ENCODE assay signal across 8 cellular contexts in the genomic region with DNA sequence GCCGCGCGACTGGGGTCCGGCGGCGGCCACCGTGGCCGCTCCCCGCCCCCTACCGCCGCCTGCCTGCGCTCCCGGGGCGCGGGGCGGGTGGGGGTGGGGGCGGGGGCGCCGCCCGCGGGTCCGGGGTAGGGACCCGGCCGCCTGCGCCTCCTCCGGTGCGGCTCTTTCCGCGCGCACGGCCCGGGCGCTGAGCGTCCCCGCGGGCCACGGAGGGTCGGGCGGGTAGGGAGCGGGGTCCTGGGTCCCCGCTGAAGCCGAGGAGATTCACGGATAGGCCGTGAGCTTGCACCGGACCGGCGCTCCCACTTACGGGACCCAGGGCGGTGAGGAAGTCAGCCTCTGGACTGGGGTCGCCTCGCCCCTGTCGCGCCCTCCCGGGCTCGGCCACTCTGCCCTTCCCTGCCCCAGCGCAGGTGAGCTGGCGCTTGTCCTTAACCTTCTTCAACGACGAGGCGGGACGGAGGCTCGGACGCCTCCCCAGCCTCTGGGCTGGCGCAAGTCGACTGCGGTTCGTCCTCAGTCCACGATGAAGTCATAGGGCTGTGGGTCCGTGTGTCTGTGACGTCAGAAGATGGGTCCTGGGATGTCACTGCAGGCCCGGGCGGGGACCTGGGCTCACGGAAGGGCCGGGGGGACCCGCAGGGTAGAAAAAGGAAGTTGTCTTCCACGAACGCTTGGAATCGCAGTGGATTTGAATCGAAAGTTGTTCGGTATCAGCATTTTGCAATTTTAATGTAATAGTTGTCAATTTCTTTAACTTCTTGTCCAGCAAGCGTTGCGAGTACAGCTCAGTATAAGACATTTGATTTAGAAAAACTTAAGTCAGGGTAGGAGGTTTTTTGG. TPM values are rescaled to one million over a fixed set of nuclear protein-coding genes. Genes with fewer than 3 reads are reported as not detected.
DNase-seq lines count a peak whose midpoint lies in the region; ATAC-seq and TF ChIP-seq lines count a peak whose summit lies in the region.

No MANE protein-coding gene starts in this region.

- H3K36me3 ChIP-seq in HUES6 (ENCODE audit: control insufficient read depth, insufficient read depth, low read length): no peaks in the 10 kb centered on the region

- intact Hi-C loops in activated T-helper 2 cell treated with anti-CD3 and anti-CD28 coated beads, Interferon-gamma antibody, Interleukin-2, Interleukin-4, amounts not matched to agents 10 μg/mL and 5 μg/mL and 100 μg/mL, durations not matched to agents 14 hours and 24 hours and 36 hours (cut with micrococcal nuclease): loop anchor here (1.0 to 10.0 kb wide), 7 partner anchors 58 to 313 kb away; a partner anchor contains a TSS
- intact Hi-C loops in natural killer cell (cut with micrococcal nuclease): loop anchor here (1.0 to 10.0 kb wide), 4 partner anchors 33 to 217 kb away; a partner anchor contains a TSS

- peak overlapping the region; percentile 86 for H3K4me3 Mint-ChIP-seq in activated T-helper 2 cell treated with anti-CD3 and anti-CD28 coated beads, Interferon-gamma antibody, Interleukin-2, Interleukin-4, amounts not matched to agents 10 μg/mL and 5 μg/mL and 100 μg/mL, durations not matched to agents 14 hours and 24 hours and 36 hours (ENCODE audit: low read depth)
- peak overlapping the region; percentile 92 for H3K4me3 Mint-ChIP-seq in natural killer cell

- H3K4me1 Mint-ChIP-seq in activated T-helper 2 cell treated with anti-CD3 and anti-CD28 coated beads, Interferon-gamma antibody, Interleukin-2, Interleukin-4, amounts not matched to agents 10 μg/mL and 5 μg/mL and 100 μg/mL, durations not matched to agents 14 hours and 24 hours and 36 hours (ENCODE audit: low read depth): peaks cover 48% of the 10 kb centered on the region
- H3K4me1 Mint-ChIP-seq in natural killer cell: peaks cover 41 to 46% of the 10 kb centered on the region in 2 donors

- peaks cover 13% of the 10 kb centered on the region for H3K4me1 ChIP-seq in HUES6 (ENCODE audit: control insufficient read depth, insufficient read depth, low read length)

- H3K9ac ChIP-seq in HUES6 (ENCODE audit: low read length): peak overlapping the region; percentile 68

- H3K36me3 Mint-ChIP-seq in activated T-helper 2 cell treated with anti-CD3 and anti-CD28 coated beads, Interferon-gamma antibody, Interleukin-2, Interleukin-4, amounts not matched to agents 10 μg/mL and 5 μg/mL and 100 μg/mL, durations not matched to agents 14 hours and 24 hours and 36 hours (ENCODE audit: low read depth): peaks cover 16% of the 10 kb centered on the region
- no peaks in the 10 kb centered on the region for H3K36me3 Mint-ChIP-seq in natural killer cell

- TF ChIP-seq CTCF in natural killer cell (IDR thresholded peaks at IDR 0.05): no peak

- H3K27me3 ChIP-seq in HUES6 (ENCODE audit: control insufficient read depth, insufficient read depth, low read length): no peaks in the 10 kb centered on the region

- no peaks in the 10 kb centered on the region for H3K27me3 Mint-ChIP-seq in activated T-helper 2 cell treated with anti-CD3 and anti-CD28 coated beads, Interferon-gamma antibody, Interleukin-2, Interleukin-4, amounts not matched to agents 10 μg/mL and 5 μg/mL and 100 μg/mL, durations not matched to agents 14 hours and 24 hours and 36 hours (ENCODE audit: low read depth)
- no peaks in the 10 kb centered on the region for H3K27me3 Mint-ChIP-seq in natural killer cell (ENCODE audit: low read depth in 2 of 2)

- ATAC-seq in GM21447 (IDR thresholded peaks at IDR 0.05; ENCODE audit: unreplicated experiment) (peak; percentile 43), natural killer cell (peak; percentile 18 to 54 (median 43))
- ATAC-seq in stimulated activated naive CD8-positive, alpha-beta T cell treated with anti-CD3 and anti-CD28 coated beads, Interleukin-15, Interleukin-2, amounts not matched to agents 100 U/mL and 50 U/mL, for 24 hours: peak; percentile 22

- H3K4me3 ChIP-seq in HUES6 (ENCODE audit: low read depth, low read length): peak overlapping the region; percentile 90

- no peaks in the 10 kb centered on the region for H3K9me3 ChIP-seq in HUES6 (ENCODE audit: control insufficient read depth, insufficient read depth, low read depth, low read length)

- no peaks in the 10 kb centered on the region for H3K9me3 Mint-ChIP-seq in activated T-helper 2 cell treated with anti-CD3 and anti-CD28 coated beads, Interferon-gamma antibody, Interleukin-2, Interleukin-4, amounts not matched to agents 10 μg/mL and 5 μg/mL and 100 μg/mL, durations not matched to agents 14 hours and 24 hours and 36 hours
- no peaks in the 10 kb centered on the region for H3K9me3 Mint-ChIP-seq in natural killer cell

- H3K27ac Mint-ChIP-seq in activated T-helper 2 cell treated with anti-CD3 and anti-CD28 coated beads, Interferon-gamma antibody, Interleukin-2, Interleukin-4, amounts not matched to agents 10 μg/mL and 5 μg/mL and 100 μg/mL, durations not matched to agents 14 hours and 24 hours and 36 hours: peak overlapping the region; percentile 92
- peak overlapping the region; percentile 90 to 94 for H3K27ac Mint-ChIP-seq in natural killer cell

- H3K27ac ChIP-seq in HUES6 (ENCODE audit: low read depth, low read length): peak overlapping the region; percentile 1; the same call in 1 of the 2 replicates

- DNase-seq in DMS53 (lab: John Stamatoyannopoulos, UW) (peak; percentile 93), RPMI8226 (peak; percentile 72), fibroblast of peridontal ligament (ENCODE audit: extremely low read depth) (peak; percentile 83), natural killer cell (peak; percentile 66)
- peak; percentile 66 for DNase-seq in activated T-helper 2 cell treated with anti-CD3 and anti-CD28 coated beads, Interferon-gamma antibody, Interleukin-2, Interleukin-4, amounts not matched to agents 10 μg/mL and 5 μg/mL and 100 μg/mL, durations not matched to agents 14 hours and 24 hours and 36 hours (ENCODE audit: low spot score)
- DNase-seq in stimulated activated naive CD8-positive, alpha-beta T cell treated with anti-CD3 and anti-CD28 coated beads, Interleukin-15, Interleukin-2, amounts not matched to agents 100 U/mL and 50 U/mL, for 24 hours: peak; percentile 70

RNA-seq across cellular contexts. Expression of a gene that starts 0.6 kb away (rescaled TPM):
- 19.7 and 23.0 TPM in 2 replicates for total RNA-seq in activated T-helper 2 cell treated with anti-CD3 and anti-CD28 coated beads, Interferon-gamma antibody, Interleukin-2, Interleukin-4, amounts not matched to agents 10 μg/mL and 5 μg/mL and 100 μg/mL, durations not matched to agents 14 hours and 24 hours and 36 hours
- total RNA-seq in natural killer cell: 10 to 100 TPM; 34.7 to 39.3 (median 36.6) TPM

Comparison
In these comparisons a context has a peak if more than half of its experiments do, and no peak if none do; other contexts are left out.
1. Peak in every context shown above with its lines: DNase-seq, ATAC-seq, H3K4me3 ChIP-seq and H3K27ac ChIP-seq.